Comparison of ENCODE assay signal across 8 cellular contexts in the genomic region with DNA sequence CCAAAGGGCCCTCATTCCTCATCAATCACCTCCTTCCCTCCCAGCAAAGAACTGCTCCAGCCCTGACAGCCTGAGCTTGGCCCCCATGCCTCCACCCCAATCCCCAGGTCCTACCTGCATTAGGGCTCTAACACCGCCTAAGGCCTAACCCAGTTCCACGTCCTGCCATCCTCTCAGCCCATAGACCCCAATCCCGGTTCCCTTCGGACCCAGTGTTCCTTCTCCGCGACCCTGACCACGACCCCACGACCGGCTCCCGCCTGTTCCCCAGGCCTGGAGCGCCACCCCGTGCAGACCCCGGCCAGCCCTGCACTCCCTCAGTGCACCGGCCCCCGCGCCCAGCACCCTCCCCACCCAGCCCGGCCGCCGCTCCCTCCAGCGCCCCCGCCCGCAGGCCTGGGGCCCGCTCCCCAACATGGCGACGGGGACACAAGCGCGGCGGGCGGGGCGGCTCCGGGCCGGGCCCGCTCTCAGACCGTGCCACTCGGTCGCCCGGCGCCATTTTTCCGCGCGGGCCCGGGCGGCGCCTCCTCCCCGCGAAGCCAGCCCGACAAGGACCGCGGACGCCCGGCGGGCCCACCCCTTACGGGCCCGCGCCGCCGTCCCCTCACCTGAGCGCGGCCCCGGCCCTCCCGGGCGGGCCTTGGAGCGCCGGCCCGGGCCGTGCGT. TPM values are rescaled to one million over a fixed set of nuclear protein-coding genes. Genes with fewer than 3 reads are reported as not detected.
A peak's percentile ranks its signal among the peaks of the same experiment; 100 is the strongest.
DNase-seq lines count a peak whose midpoint lies in the region; ATAC-seq, FAIRE-seq and TF ChIP-seq lines count a peak whose summit lies in the region.

No MANE protein-coding gene starts in this region.

- CTCF ChIA-PET in HEK293T (lab: Yijun Ruan, JAX) = interaction anchor here (0.5 to 1.3 kb wide), 4 partner anchors 21 to 513 kb away, joined by 3 read pairs; no protein-coding TSS in a partner anchor
- CTCF ChIA-PET in activated B cell treated with CpG ODN at 0.5 μM for 24 hours (lab: Charles Lee) = interaction anchor here (1.0 to 1.8 kb wide), 4 partner anchors 8 to 512 kb away, joined by 3 to 6 read pairs (median 4); partner anchors contain the start of gene ACSS2

- peak overlapping the region; percentile 90 for H3K27ac Mint-ChIP-seq in activated B cell treated with CpG ODN at 0.5 μM for 24 hours

- peak; percentile 47 for FAIRE-seq in GM12891 (lab: Jason Lieb, UNC)

- intact Hi-C loops in activated B cell treated with CpG ODN at 0.5 μM for 24 hours (cut with micrococcal nuclease) = loop anchor here (1.0 to 10.0 kb wide), 6 partner anchors 51 to 1130 kb away; partner anchors contain the start of genes ACSS2, AHCY, ITCH and SCAND1

- ATAC-seq in activated B cell treated with CpG ODN at 0.5 μM for 24 hours (ENCODE audit: low read depth) = peak; percentile 82

- DNase-seq in GM12891 (ENCODE audit: insufficient read length, low spot score) (peak; percentile 65), HEK293T (ENCODE audit: extremely low spot score) (peak; percentile 69), NCI-H1105 (lab: John Stamatoyannopoulos, UW) (peak; percentile 48), activated B cell treated with CpG ODN at 0.5 μM for 24 hours (peak; percentile 67), cardiac fibroblast (ENCODE audit: low read depth in 2 of 2) (peak; percentile 29 to 47), islet precursor cell (peak; percentile 70), OCI-M2 (lab: John Stamatoyannopoulos, UW; ENCODE audit: unreplicated experiment) (no peak)
- peak; percentile 29 to 57 (median 41) for DNase-seq in stimulated activated CD4-positive, alpha-beta T cell treated with anti-CD3 and anti-CD28 coated beads, Interleukin-12 subunit alpha, Interleukin-12 subunit beta, amount 100 ng/mL, for 48 hours (ENCODE audit: low read depth in 2 of 3, low spot score in 1 of 3)

- TF ChIP-seq POLR2A in GM12891 (IDR thresholded peaks at IDR 0.05; ENCODE audit: low read depth, low read length) = peak; percentile 49; the same call in 1 of the 2 replicates

- H3K4me3 Mint-ChIP-seq in activated B cell treated with CpG ODN at 0.5 μM for 24 hours = peak overlapping the region; percentile 97

- H3K36me3 Mint-ChIP-seq in activated B cell treated with CpG ODN at 0.5 μM for 24 hours (ENCODE audit: low read depth) = peaks cover 16% of the 10 kb centered on the region

- no peaks in the 10 kb centered on the region for H3K27me3 Mint-ChIP-seq in activated B cell treated with CpG ODN at 0.5 μM for 24 hours

- peak overlapping the region; percentile 90 to 98 for H3K4me3 ChIP-seq in cardiac fibroblast (replicated peaks in 1 of 2; ENCODE audit: low read depth in 2 of 2, low read length in 2 of 2)

- TF ChIP-seq CTCF in activated B cell treated with CpG ODN at 0.5 μM for 24 hours (IDR thresholded peaks at IDR 0.05) = no peak
- no peak for TF ChIP-seq CTCF in cardiac fibroblast (IDR thresholded peaks at IDR 0.05; ENCODE audit: low read depth, low read length)

- H3K4me1 Mint-ChIP-seq in activated B cell treated with CpG ODN at 0.5 μM for 24 hours = peaks cover 41% of the 10 kb centered on the region

- no peaks in the 10 kb centered on the region for H3K9me3 Mint-ChIP-seq in activated B cell treated with CpG ODN at 0.5 μM for 24 hours

- POLR2A ChIA-PET in HEK293T (lab: Yijun Ruan, JAX) = interaction anchor here (0.5 to 1.5 kb wide), 14 partner anchors 8 to 634 kb away, joined by 3 to 8 read pairs (median 3); partner anchors contain the start of gene ACSS2
- POLR2A ChIA-PET in activated B cell treated with CpG ODN at 0.5 μM for 24 hours (lab: Charles Lee) = interaction anchor here (0.5 to 1.0 kb wide), 3 partner anchors 27 to 453 kb away, joined by 3 to 6 read pairs (median 3); partner anchors contain the start of genes GSS, MMP24OS and MYH7B

TF ChIP-seq in GM12891, 5 proteins besides CTCF, POLR2A, EP300 and RAD21:
- TF ChIP-seq POU2F2 (IDR thresholded peaks at IDR 0.05; ENCODE audit: low read depth, low read length) = no peak
- peak; percentile 71 for TF ChIP-seq TAF1 (IDR thresholded peaks at IDR 0.05; ENCODE audit: low read depth, low read length)
- TF ChIP-seq PAX5 (IDR thresholded peaks at IDR 0.05; ENCODE audit: insufficient read depth, low read length, severe bottlenecking) = no peak

TF ChIP-seq in HEK293T, 16 proteins besides CTCF, POLR2A, EP300 and RAD21:
- TF ChIP-seq PKNOX1 (IDR thresholded peaks at IDR 0.05) (no peak), FOXM1 (IDR thresholded peaks at IDR 0.05; ENCODE audit: borderline replicate concordance) (0 out of 2 replicates have a peak, but pooled peaks have one; percentile 14), ARNT (IDR thresholded peaks at IDR 0.05) (peak; percentile 40; the same call in 1 of the 2 replicates)

RNA-seq across cellular contexts. Expression of gene NCOA6, which starts 0.5 kb away (rescaled TPM):
- 9.5 TPM for polyA plus RNA-seq in GM12891 (2012; ENCODE audit: low read depth, missing spikeins)
- total RNA-seq in activated B cell treated with CpG ODN at 0.5 μM for 24 hours = 23.7 and 24.0 TPM in 2 replicates

RNA-seq across cellular contexts. Expression of gene GGT7, which starts 47.7 kb away (rescaled TPM):
- 5.4 TPM for polyA plus RNA-seq in GM12891 (2012; ENCODE audit: low read depth, missing spikeins)
- total RNA-seq in activated B cell treated with CpG ODN at 0.5 μM for 24 hours = 17.6 and 20.6 TPM in 2 replicates

RNA-seq across cellular contexts. Expression of gene ACSS2, which starts 51.4 kb away (rescaled TPM):
- 6.4 TPM for polyA plus RNA-seq in GM12891 (2012; ENCODE audit: low read depth, missing spikeins)
- 8.4 and 11.3 TPM in 2 replicates for total RNA-seq in activated B cell treated with CpG ODN at 0.5 μM for 24 hours
